Comparison of ENCODE assay signal across 10 cellular contexts in the genomic region with DNA sequence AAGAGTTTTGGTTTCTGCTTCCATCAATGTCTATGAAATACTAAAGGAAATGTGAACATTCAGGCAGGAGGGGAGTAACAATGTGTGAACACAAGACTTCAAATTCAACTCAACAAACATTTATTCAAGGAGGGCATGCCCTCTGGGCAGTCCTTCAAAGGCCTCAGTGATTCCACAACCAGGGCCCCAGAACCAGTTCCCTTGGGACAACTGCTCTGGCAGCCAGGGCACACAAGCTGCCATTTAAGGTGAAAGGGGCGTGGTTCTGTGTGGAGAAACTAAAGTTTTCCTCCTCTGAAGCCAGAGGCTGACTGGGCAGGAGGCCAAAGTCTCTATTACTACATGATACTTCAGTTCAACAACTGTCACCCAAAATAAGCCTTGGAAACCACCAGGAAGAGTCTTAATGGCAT. TPM values are rescaled to one million over a fixed set of nuclear protein-coding genes. Genes with fewer than 3 reads are reported as not detected.
DNase-seq lines count a peak whose midpoint lies in the region; ATAC-seq and TF ChIP-seq lines count a peak whose summit lies in the region.
"Had no signal": no experiment of that assay in that cellular context is flagged by ENCODE, and none has a peak within 500 bp of the region (broad histone marks: within the 10 kb centered on the region; RNA-seq: fewer than 3 reads in every experiment).

No MANE protein-coding gene starts in this region.

- no peak for TF ChIP-seq CTCF in AG04449 (IDR thresholded peaks at IDR 0.05; ENCODE audit: insufficient read depth, low read length, missing control alignments)
- no peak for TF ChIP-seq CTCF in HL-60 (IDR thresholded peaks at IDR 0.05; ENCODE audit: insufficient read depth, low read length)
- TF ChIP-seq CTCF in brain (conservative IDR thresholded peaks at IDR 0.05), result no peak
- no peak for TF ChIP-seq CTCF in lower leg skin (IDR thresholded peaks at IDR 0.05)

- peak overlapping the region in 4 of 5 experiments; percentile 8 to 98 (median 77) for H3K4me3 Mint-ChIP-seq in brain
- H3K4me3 Mint-ChIP-seq: activated naive CD8-positive, alpha-beta T cell treated with anti-CD3 and anti-CD28 coated beads, Interleukin-2, amount 10 ng/mL, durations not matched to agents 7 days and 5 days had no signal

- no peak overlapping the region for H3K27ac ChIP-seq in HL-60 (replicated peaks)

- no peak for TF ChIP-seq POLR2A in lower leg skin (IDR thresholded peaks at IDR 0.05)

- intact Hi-C loops in lower leg skin (cut with DNase I; ENCODE audit: low total_unique reads), result no loop called here

- peaks cover 38% of the 10 kb centered on the region for H3K36me3 Mint-ChIP-seq in brain

- WGBS in lower leg skin, 2 donors, result 30 to 80% methylated on average over 1 of the region's 1 CpG

- POLR2A ChIA-PET in AG04449 (lab: Yijun Ruan, JAX), result no interaction called here

- H3K4me1 Mint-ChIP-seq in brain, result peaks cover 53% of the 10 kb centered on the region

- no peak overlapping the region for H3K4me3 ChIP-seq in AG04449 (ENCODE audit: low read depth, low read length)
- H3K4me3 ChIP-seq in HL-60 (replicated peaks; ENCODE audit: insufficient read depth, low read length), result no peak overlapping the region
- no peak overlapping the region for H3K4me3 ChIP-seq in lower leg skin (ENCODE audit: low read depth, poor library complexity, severe bottlenecking)
- H3K4me3 ChIP-seq: skin epidermis had no signal

- peaks cover 14% of the 10 kb centered on the region for H3K27me3 Mint-ChIP-seq in brain
- H3K27me3 Mint-ChIP-seq: activated naive CD8-positive, alpha-beta T cell treated with anti-CD3 and anti-CD28 coated beads, Interleukin-2, amount 10 ng/mL, durations not matched to agents 7 days and 5 days had no signal

- no peak for ATAC-seq in HG03095 (IDR thresholded peaks at IDR 0.05; ENCODE audit: unreplicated experiment)

- CTCF ChIA-PET in AG04449 (lab: Yijun Ruan, JAX), result interaction anchor here (1.2 to 1.3 kb wide), 2 partner anchors 17 to 137 kb away, joined by 3 to 4 read pairs; no protein-coding TSS in a partner anchor

- H3K27ac Mint-ChIP-seq in brain, result peak overlapping the region in 3 of 5 experiments; percentile 43 to 88 (median 64)

- no peaks in the 10 kb centered on the region for H3K27me3 ChIP-seq in HL-60 (ENCODE audit: insufficient read depth, poor library complexity, severe bottlenecking)

- peak; percentile 54 for DNase-seq in AG04449 (ENCODE audit: low read depth, low spot score)
- peak; percentile 22 to 46 for DNase-seq in HL-60 (ENCODE audit: low read depth in 1 of 2, low spot score in 1 of 2)
- DNase-seq in lower leg skin (ENCODE audit: low spot score in 2 of 2), result peak; percentile 35 to 87
- no peak for DNase-seq in inferior parietal cortex (ENCODE audit: extremely low spot score)
- DNase-seq in GM19240 (ENCODE audit: insufficient read length, low spot score), result no peak
- no peak for DNase-seq in NCI-H1048 (lab: John Stamatoyannopoulos, UW)
- DNase-seq: activated naive CD8-positive, alpha-beta T cell treated with anti-CD3 and anti-CD28 coated beads, Interleukin-2, amount 10 ng/mL, durations not matched to agents 7 days and 5 days had no signal

- no peaks in the 10 kb centered on the region for H3K9me3 Mint-ChIP-seq in brain
- H3K9me3 Mint-ChIP-seq: activated naive CD8-positive, alpha-beta T cell treated with anti-CD3 and anti-CD28 coated beads, Interleukin-2, amount 10 ng/mL, durations not matched to agents 7 days and 5 days had no signal

RNA-seq across cellular contexts. Expression of gene RBM18, which starts 3.2 kb away (rescaled TPM):
- 25.6 TPM for polyA plus RNA-seq in brain (ENCODE audit: insufficient read depth, low read depth, low replicate concordance)
- 10 to 100 TPM; 10.3 to 11.8 (median 11.1) TPM for total RNA-seq in lower leg skin

RNA-seq across cellular contexts. Expression of gene MRRF, which starts 3.2 kb away (rescaled TPM):
- polyA plus RNA-seq in brain (ENCODE audit: insufficient read depth, low read depth, low replicate concordance), result 20.4 TPM
- 10 to 100 TPM; 30.8 to 56.3 (median 39.9) TPM for total RNA-seq in lower leg skin

RNA-seq across cellular contexts. Expression of gene LHX6, which starts 32.7 kb away (rescaled TPM):
- 2.6 TPM for polyA plus RNA-seq in brain (ENCODE audit: insufficient read depth, low read depth, low replicate concordance)
- total RNA-seq in lower leg skin, result 1 to 10 TPM; 2.7 to 6.5 (median 4.4) TPM
- total RNA-seq: activated naive CD8-positive, alpha-beta T cell treated with anti-CD3 and anti-CD28 coated beads, Interleukin-2, amount 10 ng/mL, durations not matched to agents 7 days and 5 days had no signal

Comparison
In these comparisons a context has a peak if more than half of its experiments do, and no peak if none do; other contexts are left out.
1. DNase-seq: peak in AG04449 (single experiment), HL-60 (2 of 2) and lower leg skin (2 of 2); none in inferior parietal cortex (single experiment), GM19240 (single experiment) and NCI-H1048 (single experiment).